Comparison of ENCODE assay signal across 2 cellular contexts in the genomic region with DNA sequence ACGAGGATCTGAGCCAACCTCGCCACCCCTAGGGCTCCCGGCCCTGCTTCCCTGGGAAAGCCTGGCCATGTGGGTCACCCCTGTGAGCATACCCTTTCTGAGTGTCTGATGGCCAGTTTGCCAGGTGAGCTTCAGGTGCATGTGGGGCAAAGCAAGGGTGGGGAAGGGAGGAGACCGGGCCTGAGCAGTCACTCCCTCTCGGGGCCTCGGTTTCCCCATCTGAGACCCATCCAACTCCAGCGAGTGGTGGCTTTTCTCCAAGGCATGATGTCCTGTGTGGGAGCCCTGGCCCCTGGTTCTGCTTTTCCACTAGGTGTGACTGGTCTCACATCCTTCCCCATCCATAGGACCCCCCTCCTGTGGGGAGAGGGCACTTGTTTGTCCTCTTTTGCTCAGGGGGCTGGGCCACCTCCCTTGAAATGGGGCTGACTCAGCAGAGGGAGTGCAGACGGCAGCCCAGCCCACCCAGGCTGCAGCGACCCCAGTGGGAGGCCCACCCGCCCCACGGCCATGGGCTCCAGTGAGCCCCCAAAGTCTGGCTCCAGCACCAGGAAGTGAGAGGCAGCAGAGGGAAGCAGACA.
TF ChIP-seq lines count a peak whose summit lies in the region.

No MANE protein-coding gene starts in this region.

TF ChIP-seq in SK-N-SH, 30 proteins besides CTCF, POLR2A, EP300 and RAD21:
- TF ChIP-seq ZBTB33 (IDR thresholded peaks at IDR 0.05; ENCODE audit: borderline replicate concordance, low read depth) (no peak), TEAD4 (IDR thresholded peaks at IDR 0.05; ENCODE audit: borderline replicate concordance, insufficient read depth) (no peak), NFIC (IDR thresholded peaks at IDR 0.05; ENCODE audit: borderline replicate concordance) (no peak), IRF3 (IDR thresholded peaks at IDR 0.05; ENCODE audit: low read depth, low read length) (no peak), TAF1 (IDR thresholded peaks at IDR 0.05; ENCODE audit: borderline replicate concordance, low read depth, low read length) (no peak), MXI1 (IDR thresholded peaks at IDR 0.05; ENCODE audit: low read depth, low read length) (no peak), FOXM1 (IDR thresholded peaks at IDR 0.05; ENCODE audit: low read depth) (no peak), RFX5 (IDR thresholded peaks at IDR 0.05; ENCODE audit: low read length) (no peak), REST (IDR thresholded peaks at IDR 0.05; ENCODE audit: low read depth, low read length) (no peak), FOXJ3 (CRISPR knock-in tag; IDR thresholded peaks at IDR 0.05) (no peak), MEF2A (IDR thresholded peaks at IDR 0.05; ENCODE audit: borderline replicate concordance, low read depth) (no peak), ELF1 (IDR thresholded peaks at IDR 0.05) (no peak)
- TF ChIP-seq, protein P1, sequence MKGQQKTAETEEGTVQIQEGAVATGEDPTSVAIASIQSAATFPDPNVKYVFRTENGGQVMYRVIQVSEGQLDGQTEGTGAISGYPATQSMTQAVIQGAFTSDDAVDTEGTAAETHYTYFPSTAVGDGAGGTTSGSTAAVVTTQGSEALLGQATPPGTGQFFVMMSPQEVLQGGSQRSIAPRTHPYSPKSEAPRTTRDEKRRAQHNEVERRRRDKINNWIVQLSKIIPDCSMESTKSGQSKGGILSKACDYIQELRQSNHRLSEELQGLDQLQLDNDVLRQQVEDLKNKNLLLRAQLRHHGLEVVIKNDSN (IDR thresholded peaks at IDR 0.05; ENCODE audit: borderline replicate concordance, low read depth): no peak

TF ChIP-seq in SK-N-SH treated with all-trans-retinoic acid at 6 μM for 48 hours, 23 proteins besides CTCF, POLR2A, EP300 and RAD21 (continued from another document):
- TF ChIP-seq, protein P2, sequence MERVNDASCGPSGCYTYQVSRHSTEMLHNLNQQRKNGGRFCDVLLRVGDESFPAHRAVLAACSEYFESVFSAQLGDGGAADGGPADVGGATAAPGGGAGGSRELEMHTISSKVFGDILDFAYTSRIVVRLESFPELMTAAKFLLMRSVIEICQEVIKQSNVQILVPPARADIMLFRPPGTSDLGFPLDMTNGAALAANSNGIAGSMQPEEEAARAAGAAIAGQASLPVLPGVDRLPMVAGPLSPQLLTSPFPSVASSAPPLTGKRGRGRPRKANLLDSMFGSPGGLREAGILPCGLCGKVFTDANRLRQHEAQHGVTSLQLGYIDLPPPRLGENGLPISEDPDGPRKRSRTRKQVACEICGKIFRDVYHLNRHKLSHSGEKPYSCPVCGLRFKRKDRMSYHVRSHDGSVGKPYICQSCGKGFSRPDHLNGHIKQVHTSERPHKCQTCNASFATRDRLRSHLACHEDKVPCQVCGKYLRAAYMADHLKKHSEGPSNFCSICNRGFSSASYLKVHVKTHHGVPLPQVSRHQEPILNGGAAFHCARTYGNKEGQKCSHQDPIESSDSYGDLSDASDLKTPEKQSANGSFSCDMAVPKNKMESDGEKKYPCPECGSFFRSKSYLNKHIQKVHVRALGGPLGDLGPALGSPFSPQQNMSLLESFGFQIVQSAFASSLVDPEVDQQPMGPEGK (CRISPR knock-in tag; IDR thresholded peaks at IDR 0.05; ENCODE audit: borderline replicate concordance): no peak
- TF ChIP-seq OSR1 (CRISPR knock-in tag; IDR thresholded peaks at IDR 0.05): no peak
- no peak for TF ChIP-seq TCF4 (CRISPR knock-in tag; IDR thresholded peaks at IDR 0.05; ENCODE audit: borderline replicate concordance)
- no peak for TF ChIP-seq ISL1 (CRISPR knock-in tag; IDR thresholded peaks at IDR 0.05)
